27 cellular contexts compared by ENCODE assay signal in the genomic region with DNA sequence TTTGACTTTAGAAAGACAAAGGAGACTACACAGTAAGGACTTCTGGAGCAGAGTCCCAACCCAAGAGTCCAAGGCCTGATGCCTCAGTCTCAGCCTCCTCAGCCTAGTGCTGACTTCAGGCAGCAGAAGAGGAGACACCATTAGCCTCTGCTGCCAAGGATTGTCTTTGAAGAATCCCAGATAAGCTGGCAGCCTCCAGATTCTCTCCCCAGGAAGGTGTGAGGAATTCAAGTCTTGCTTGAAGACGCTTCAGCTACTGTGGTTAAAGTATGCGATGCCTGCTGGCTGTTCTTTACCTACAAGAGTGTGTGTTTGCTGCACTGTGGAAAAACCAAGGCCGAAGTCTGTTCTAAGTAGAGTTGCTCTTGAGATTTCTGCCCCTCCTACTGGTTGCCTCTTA.
"Had no signal": no experiment of that assay in that cellular context is flagged by ENCODE, and none has a peak within 500 bp of the region (broad histone marks: within the 10 kb centered on the region; RNA-seq: fewer than 3 reads in every experiment).

No MANE protein-coding gene starts in this region.

- H3K27ac ChIP-seq: left ventricle myocardium inferior, neutrophil, ovary, right atrium auricular region, right lobe of liver, stomach, testis, tibial artery, upper lobe of right lung had no signal

- H3K4me2 ChIP-seq: smooth muscle cell had no signal

- H3K9me3 ChIP-seq: left ventricle myocardium inferior, mucosa of descending colon, neutrophil, ovary, right atrium auricular region, right lobe of liver, stomach, testis, tibial artery, upper lobe of right lung had no signal

- H3K4me3 ChIP-seq: left ventricle myocardium inferior, lung, mucosa of descending colon, ovary, right atrium auricular region, right lobe of liver, smooth muscle cell, stomach, testis, tibial artery, upper lobe of right lung had no signal

- H3K27me3 Mint-ChIP-seq: progenitor cell of endocrine pancreas had no signal

- H3K4me1 Mint-ChIP-seq: naive thymus-derived CD4-positive, alpha-beta T cell; neural crest cell; stimulated activated naive B cell treated with anti-CD40 and anti-IgM and Interleukin-4, amounts not matched to agents 10 μg/mL and 1 μg/mL and 100 μg/mL, for 72 hours had no signal

- H3K27me3 ChIP-seq: neutrophil, ovary, right atrium auricular region, right lobe of liver, stomach, testis, tibial artery, upper lobe of right lung had no signal

- H3K4me1 ChIP-seq: left ventricle myocardium inferior, right atrium auricular region, right lobe of liver, stomach, testis, tibial artery, upper lobe of right lung had no signal

- ATAC-seq: mucosa of descending colon; naive thymus-derived CD4-positive, alpha-beta T cell; natural killer cell treated with Interleukin-12 subunit alpha and Interleukin-12 subunit beta and Interleukin-15 and Interleukin-18, amount 100 ng/mL, for 72 hours; right lobe of liver; stimulated activated naive B cell treated with anti-CD40 and anti-IgM and Interleukin-4, amounts not matched to agents 10 μg/mL and 1 μg/mL and 100 μg/mL, for 72 hours; stimulated activated naive CD8-positive, alpha-beta T cell treated with anti-CD3 and anti-CD28 coated beads, Interleukin-15, Interleukin-2, amounts not matched to agents 100 U/mL and 50 U/mL, for 24 hours; upper lobe of right lung had no signal

- H3K4me3 Mint-ChIP-seq: naive thymus-derived CD4-positive, alpha-beta T cell; natural killer cell treated with Interleukin-12 subunit alpha and Interleukin-12 subunit beta and Interleukin-15 and Interleukin-18, amount 100 ng/mL, for 72 hours; neural crest cell; stimulated activated naive B cell treated with anti-CD40 and anti-IgM and Interleukin-4, amounts not matched to agents 10 μg/mL and 1 μg/mL and 100 μg/mL, for 72 hours had no signal

- H3K9me3 Mint-ChIP-seq: natural killer cell treated with Interleukin-12 subunit alpha and Interleukin-12 subunit beta and Interleukin-15 and Interleukin-18, amount 100 ng/mL, for 72 hours; stimulated activated naive B cell treated with anti-CD40 and anti-IgM and Interleukin-4, amounts not matched to agents 10 μg/mL and 1 μg/mL and 100 μg/mL, for 72 hours had no signal

- H3K36me3 ChIP-seq: left ventricle myocardium inferior, neutrophil, ovary, right atrium auricular region, right lobe of liver, stomach, tibial artery, upper lobe of right lung had no signal

- H3K36me3 Mint-ChIP-seq: naive thymus-derived CD4-positive, alpha-beta T cell; natural killer cell treated with Interleukin-12 subunit alpha and Interleukin-12 subunit beta and Interleukin-15 and Interleukin-18, amount 100 ng/mL, for 72 hours; stimulated activated naive B cell treated with anti-CD40 and anti-IgM and Interleukin-4, amounts not matched to agents 10 μg/mL and 1 μg/mL and 100 μg/mL, for 72 hours had no signal

- DNase-seq: hypothalamus; islet precursor cell; left ventricle myocardium inferior; midbrain; mucosa of descending colon; naive thymus-derived CD4-positive, alpha-beta T cell; occipital lobe; ovary; right lobe of liver; stimulated activated CD4-positive, alpha-beta T cell treated with anti-CD3 and anti-CD28 coated beads, Interleukin-1b, Interleukin-23, amount 100 ng/mL, for 48 hours; stimulated activated CD4-positive, alpha-beta T cell treated with anti-CD3 and anti-CD28 coated beads, Interleukin-2, amount 100 ng/mL, for 48 hours; stimulated activated CD4-positive, alpha-beta T cell treated with anti-CD3 and anti-CD28 coated beads, Interleukin-4, amount 100 ng/mL, for 4 hours; stimulated activated CD8-positive, alpha-beta memory T cell treated with anti-CD3 and anti-CD28 coated beads, Interleukin-4, amount 100 ng/mL, for 48 hours; stimulated activated naive B cell treated with anti-CD40 and anti-IgM and Interleukin-4, amounts not matched to agents 10 μg/mL and 1 μg/mL and 100 μg/mL, for 72 hours; stimulated activated naive CD8-positive, alpha-beta T cell treated with anti-CD3 and anti-CD28 coated beads, Interleukin-15, Interleukin-2, amounts not matched to agents 100 U/mL and 50 U/mL, for 24 hours; stomach; testis; tibial artery; trophoblast cell; upper lobe of right lung had no signal

- H3K27ac Mint-ChIP-seq: naive thymus-derived CD4-positive, alpha-beta T cell; natural killer cell treated with Interleukin-12 subunit alpha and Interleukin-12 subunit beta and Interleukin-15 and Interleukin-18, amount 100 ng/mL, for 72 hours; progenitor cell of endocrine pancreas; stimulated activated naive B cell treated with anti-CD40 and anti-IgM and Interleukin-4, amounts not matched to agents 10 μg/mL and 1 μg/mL and 100 μg/mL, for 72 hours had no signal
